ENCODE assay signal across 30 cellular contexts in the genomic region with DNA sequence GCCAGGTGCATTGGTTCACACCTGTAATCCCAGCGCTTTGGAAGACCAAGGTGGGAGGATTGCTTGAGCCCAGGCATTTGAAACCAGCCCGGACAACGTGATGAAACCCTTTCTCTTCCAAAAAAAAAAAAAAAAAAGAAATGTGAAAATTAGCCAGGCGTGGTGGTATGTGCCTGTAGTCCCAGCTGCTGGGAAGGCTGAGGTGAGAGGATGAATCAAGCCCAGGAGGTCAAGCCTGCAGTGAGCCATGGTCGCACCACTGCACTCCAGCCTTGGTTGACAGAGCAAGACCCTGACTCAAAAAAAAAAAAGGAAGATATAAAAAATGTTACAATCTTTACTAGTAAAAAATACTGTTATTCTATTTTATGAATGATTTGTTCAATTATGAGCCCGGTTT. TPM values are rescaled to one million over a fixed set of nuclear protein-coding genes. Genes with fewer than 3 reads are reported as not detected.
DNase-seq lines count a peak whose midpoint lies in the region; ATAC-seq, FAIRE-seq and TF ChIP-seq lines count a peak whose summit lies in the region.
"Had no signal": no experiment of that assay in that cellular context is flagged by ENCODE, and none has a peak within 500 bp of the region (broad histone marks: within the 10 kb centered on the region; RNA-seq: fewer than 3 reads in every experiment).

No MANE protein-coding gene starts in this region.

- BruUV-seq in GM12878 (replicated peaks; lab: Mats Ljungman, UMichigan): no TSS peak

- SMC1A ChIA-PET in GM12878 (lab: Charles Lee; ENCODE audit: uncharacterized antibody, unreplicated experiment): no interaction called here

- peak overlapping the region; percentile 42 for H3K27ac Mint-ChIP-seq in HFFc6
- H3K27ac Mint-ChIP-seq: B cell; CD8-positive, alpha-beta T cell had no signal

- H3K27me3 ChIP-seq in GM12878 (replicated peaks in 1 of 2; ENCODE audit: control insufficient read depth in 2 of 2, insufficient read depth in 2 of 2, low read length in 1 of 2) (no peaks in the 10 kb centered on the region), thyroid gland (no peaks in the 10 kb centered on the region)
- H3K27me3 ChIP-seq: SJCRH30 had no signal

- H3K27me3 Mint-ChIP-seq in HFFc6 (ENCODE audit: insufficient read depth): no peaks in the 10 kb centered on the region
- H3K27me3 Mint-ChIP-seq: B cell, IgD-negative memory B cell had no signal

- FAIRE-seq in GM12878 (lab: Jason Lieb, UNC): no peak
- FAIRE-seq: GM18507 had no signal

- no peak for TF ChIP-seq RAD21 in GM12878 (IDR thresholded peaks at IDR 0.05; ENCODE audit: insufficient read depth, low read depth, low read length)

- no peak for TF ChIP-seq POLR2A in GM12878 (IDR thresholded peaks at IDR 0.05; ENCODE audit: low read depth, low read length)
- no peak for TF ChIP-seq POLR2A in thyroid gland (IDR thresholded peaks at IDR 0.05)

- H3K4me3 ChIP-seq in GM12878 (no peak overlapping the region), thyroid gland (replicated peaks in 1 of 3) (no peak overlapping the region)
- H3K4me3 ChIP-seq: HAP-1, SJCRH30 had no signal

- no peaks in the 10 kb centered on the region for H4K20me1 ChIP-seq in GM12878 (ENCODE audit: control insufficient read depth, insufficient read depth)

- H3K36me3 Mint-ChIP-seq in HFFc6 (ENCODE audit: low read depth): peaks cover 9% of the 10 kb centered on the region
- H3K36me3 Mint-ChIP-seq: IgD-negative memory B cell had no signal

- DNase-seq in HFFc6: no peak
- no peak for DNase-seq in GM12878 (ENCODE audit: low read depth, low spot score)
- DNase-seq in glomerular visceral epithelial cell (ENCODE audit: extremely low spot score): peak; percentile 54
- DNase-seq in thyroid gland: peak; percentile 28 to 30
- DNase-seq in germinal center (ENCODE audit: low spot score): no peak
- no peak for DNase-seq in islet precursor cell
- DNase-seq: Calu3; CD8-positive, alpha-beta T cell; DND-41; GOT3; NCI-H1105; NCI-H1436 treated with DMSO at 0.1 percent for 48 hours; NCI-H1930; NCI-H2107; NCI-H446 treated with DMSO at 0.1 percent for 48 hours; NCI-H526; NCI-H82; NK-92 treated with Interleukin-12 subunit alpha and Interleukin-12 subunit beta, amount 100 ng/mL, for 24 hours; PC-3; SJCRH30 had no signal

- CTCF ChIA-PET in GM12878 (lab: Yijun Ruan, JAX): interaction anchor here (1.5 kb wide), 1 partner anchor 24 kb away, joined by 4 read pairs; no protein-coding TSS in a partner anchor

- TF ChIP-seq EP300 in GM12878 (IDR thresholded peaks at IDR 0.05; ENCODE audit: borderline replicate concordance in 1 of 2, control insufficient read depth in 1 of 2, low read depth in 2 of 2, low read length in 2 of 2): no peak

- H3K36me3 ChIP-seq in GM12878 (ENCODE audit: control insufficient read depth in 2 of 2, insufficient read depth in 2 of 2, low read length in 1 of 2) (no peaks in the 10 kb centered on the region; a peak in 1 of 4 replicates), thyroid gland (no peaks in the 10 kb centered on the region)
- H3K36me3 ChIP-seq: SJCRH30 had no signal

- ATAC-seq in GM12878 (peak; percentile 42), GM18511 (IDR thresholded peaks at IDR 0.05; ENCODE audit: unreplicated experiment) (no peak)
- ATAC-seq: CD8-positive, alpha-beta T cell; PC-3; Right ventricle myocardium inferior; SK-N-SH treated with all-trans-retinoic acid at 6 μM for 48 hours had no signal

- RAD21 ChIA-PET in GM12878 (lab: Charles Lee; ENCODE audit: unreplicated experiment): no interaction called here

- H2AFZ ChIP-seq in GM12878 (ENCODE audit: control insufficient read depth, low read depth, low read length): no peak overlapping the region

- peaks cover 52% of the 10 kb centered on the region for H3K4me1 Mint-ChIP-seq in HFFc6 (ENCODE audit: low read depth)

- no peaks in the 10 kb centered on the region for H3K9me3 Mint-ChIP-seq in HFFc6
- H3K9me3 Mint-ChIP-seq: CD8-positive, alpha-beta T cell; IgD-negative memory B cell had no signal

- WGBS in GM12878 (ENCODE audit: insufficient coverage, insufficient replicate concordance, low lambda C conversion rate, missing lambda C conversion rate): 47% methylated on average over 4 of the region's 6 CpGs
- WGBS in thyroid gland, 2 donors: 53 to 59% methylated on average over 6 of the region's 6 CpGs

- no peak overlapping the region for H3K4me2 ChIP-seq in GM12878 (ENCODE audit: control insufficient read depth, insufficient read depth)

- no peak overlapping the region for H3K9ac ChIP-seq in GM12878 (ENCODE audit: control insufficient read depth, insufficient read depth, low read length)

- H3K27ac ChIP-seq in GM12878 (ENCODE audit: control insufficient read depth, insufficient read depth) (no peak overlapping the region), thyroid gland (no peak overlapping the region)
- H3K27ac ChIP-seq: C4-2B, HL-60, SJCRH30 had no signal

- POLR2A ChIA-PET in GM12878 (lab: Charles Lee): no interaction called here

- in situ Hi-C loops in GM12878 (cut with MboI): no loop called here

- TF ChIP-seq CTCF in HFFc6 (IDR thresholded peaks at IDR 0.05) (no peak), GM12878 (IDR thresholded peaks at IDR 0.05 in 2 of 3, conservative IDR thresholded peaks at IDR 0.05 in 1 of 3; ENCODE audit: control insufficient read depth in 2 of 3, extremely low read depth in 1 of 3, insufficient read depth in 1 of 3, low read depth in 3 of 3, low read length in 3 of 3) (no peak), thyroid gland (IDR thresholded peaks at IDR 0.05) (no peak)

- H3K79me2 ChIP-seq in GM12878 (ENCODE audit: control insufficient read depth, insufficient read depth, low read length): peaks cover 14% of the 10 kb centered on the region

- H3K4me1 ChIP-seq in GM12878 (ENCODE audit: control insufficient read depth, insufficient read depth, low read length) (no peaks in the 10 kb centered on the region), thyroid gland (peaks cover 0 to 4% of the 10 kb centered on the region in 2 donors)
- H3K4me1 ChIP-seq: SJCRH30 had no signal

- intact Hi-C loops in GM12878 (cut with micrococcal nuclease; ENCODE audit: unreplicated experiment) (no loop called here), thyroid gland (cut with DNase I) (no loop called here)

- H3K9me3 ChIP-seq in GM12878 (replicated peaks; ENCODE audit: control insufficient read depth, insufficient read depth, low read length): no peaks in the 10 kb centered on the region
- no peaks in the 10 kb centered on the region for H3K9me3 ChIP-seq in thyroid gland
- H3K9me3 ChIP-seq: HAP-1, SJCRH30 had no signal

- H3K4me3 Mint-ChIP-seq in HFFc6: no peak overlapping the region; the same call in 1 of the 2 replicates
- H3K4me3 Mint-ChIP-seq: B cell; CD8-positive, alpha-beta T cell; IgD-negative memory B cell had no signal

RNA-seq across cellular contexts. Expression of a gene that starts 5.9 kb away (rescaled TPM):
- total RNA-seq in HFFc6 (2021; fragmentation: NEBNext Ultra II Directional; extraction: Animal tissue kit (Norgen Biotek cat#: 25700)): 10 to 100 TPM; 15.4 to 18.4 (median 16.8) TPM
- total RNA-seq in GM12878 (2013; cell fraction: nucleolus; rRNA removed): 30.2 and 30.8 TPM in 2 replicates
- total RNA-seq in GM12878 (2014; rRNA removed) (9.3 and 12.6 TPM in 2 replicates), GM12878 (2014; rRNA removed; fragmentation: Illumina TruSeq; extraction: Trizol) (9.1 and 9.4 TPM in 2 replicates), GM12878 (2021) (9.6 and 9.9 TPM in 2 replicates), thyroid gland (10 to 100 TPM; 36.3 to 51.9 (median 41.9) TPM)
- 2.8 TPM for polyA plus RNA-seq in GM12878 (2011; ENCODE audit: low read depth)
- polyA plus RNA-seq in GM12878 (2011; rRNA removed) (8.9 and 14.8 TPM in 2 replicates), GM12878 (2014; fragmentation: Illumina TruSeq; extraction: Trizol) (8.6 and 10.4 TPM in 2 replicates), GM12878 (2014; fragmentation: Nextera tagmentation; extraction: Ambion mirVana) (1 to 10 TPM; 2.4 to 2.7 TPM), GM12878 (2014; rRNA removed) (5.9 and 7.3 TPM in 2 replicates), GM12878 (2016; fragmentation: Nextera tagmentation; extraction: Ambion mirVana) (10 to 100 TPM in 1 of 2 experiments, 1 to 10 TPM in 1; 9.7 to 10.9 TPM)
- 2.8 and 3.2 TPM in 2 replicates for polyA plus RNA-seq in GM12878 (2011; cell fraction: cytosol; rRNA removed)
- polyA plus RNA-seq in GM12878 (2011; cell fraction: nucleus; rRNA removed): 6.5 and 6.8 TPM in 2 replicates
- 5.6 and 6.2 TPM in 2 replicates for polyA plus RNA-seq in GM12878 (2012)
- 6.3 and 6.6 TPM in 2 replicates for polyA minus RNA-seq in GM12878 (2011; rRNA and poly(A)+ RNA removed)
- polyA minus RNA-seq in GM12878 (2011; cell fraction: cytosol; rRNA and poly(A)+ RNA removed): 3.1 and 4.1 TPM in 2 replicates
- polyA minus RNA-seq in GM12878 (2011; cell fraction: nucleus; rRNA and poly(A)+ RNA removed): 3.9 and 5.0 TPM in 2 replicates

RNA-seq across cellular contexts. Expression of a gene that starts 15.3 kb away (rescaled TPM):
- 1 to 10 TPM; 4.0 to 5.9 (median 4.6) TPM for total RNA-seq in HFFc6 (2021; fragmentation: NEBNext Ultra II Directional; extraction: Animal tissue kit (Norgen Biotek cat#: 25700))
- 21.5 and 32.1 TPM in 2 replicates for total RNA-seq in GM12878 (2013; cell fraction: nucleolus; rRNA removed)
- total RNA-seq in GM12878 (2014; rRNA removed) (7.5 and 8.9 TPM in 2 replicates), GM12878 (2014; rRNA removed; fragmentation: Illumina TruSeq; extraction: Trizol) (6.7 and 7.9 TPM in 2 replicates), GM12878 (2021) (5.5 and 5.6 TPM in 2 replicates), thyroid gland (10 to 100 TPM; 13.3 to 25.7 (median 21.6) TPM)
- polyA plus RNA-seq in GM12878 (2011; ENCODE audit: low read depth): 2.6 TPM
- polyA plus RNA-seq in GM12878 (2011; rRNA removed) (11.4 and 13.9 TPM in 2 replicates), GM12878 (2014; fragmentation: Illumina TruSeq; extraction: Trizol) (9.4 and 10.1 TPM in 2 replicates), GM12878 (2014; fragmentation: Nextera tagmentation; extraction: Ambion mirVana) (1 to 10 TPM; 4.1 to 5.0 TPM), GM12878 (2014; rRNA removed) (8.3 and 10.2 TPM in 2 replicates), GM12878 (2016; fragmentation: Nextera tagmentation; extraction: Ambion mirVana) (1 to 10 TPM; 6.6 to 7.3 TPM)
- 9.5 and 11.6 TPM in 2 replicates for polyA plus RNA-seq in GM12878 (2011; cell fraction: cytosol; rRNA removed)
- 8.4 and 9.7 TPM in 2 replicates for polyA plus RNA-seq in GM12878 (2011; cell fraction: nucleus; rRNA removed)
- 4.2 and 5.5 TPM in 2 replicates for polyA plus RNA-seq in GM12878 (2012)
- 6.6 and 8.4 TPM in 2 replicates for polyA minus RNA-seq in GM12878 (2011; rRNA and poly(A)+ RNA removed)
- 2.7 and 6.0 TPM in 2 replicates for polyA minus RNA-seq in GM12878 (2011; cell fraction: cytosol; rRNA and poly(A)+ RNA removed)
- polyA minus RNA-seq in GM12878 (2011; cell fraction: nucleus; rRNA and poly(A)+ RNA removed): 4.8 and 6.4 TPM in 2 replicates

RNA-seq across cellular contexts. Expression of a gene that starts 59.8 kb away (rescaled TPM):
- 1 to 10 TPM in 1 of 6 experiments, under 1 TPM in 5; 0.09 to 1.5 (median 0.31) TPM for total RNA-seq in HFFc6 (2021; fragmentation: NEBNext Ultra II Directional; extraction: Animal tissue kit (Norgen Biotek cat#: 25700))
- total RNA-seq in GM12878 (2013; cell fraction: nucleolus; rRNA removed): 2.1 and 2.6 TPM in 2 replicates
- total RNA-seq in GM12878 (2014; rRNA removed) (2.0 and 3.5 TPM in 2 replicates), GM12878 (2014; rRNA removed; fragmentation: Illumina TruSeq; extraction: Trizol) (1.7 and 3.8 TPM in 2 replicates), GM12878 (2021) (1.7 and 2.6 TPM in 2 replicates), thyroid gland (under 1 TPM in 2 of 4 donors, not detected in 2; 0.21 to 0.67 TPM)
- 0.63 TPM for polyA plus RNA-seq in GM12878 (2011; ENCODE audit: low read depth)
- polyA plus RNA-seq in GM12878 (2011; rRNA removed) (2.6 and 3.0 TPM in 2 replicates), GM12878 (2014; fragmentation: Illumina TruSeq; extraction: Trizol) (3.0 and 4.2 TPM in 2 replicates), GM12878 (2014; fragmentation: Nextera tagmentation; extraction: Ambion mirVana) (1 to 10 TPM; 1.0 to 1.7 TPM), GM12878 (2014; rRNA removed) (3.1 and 3.6 TPM in 2 replicates), GM12878 (2016; fragmentation: Nextera tagmentation; extraction: Ambion mirVana) (1 to 10 TPM; 2.1 to 2.6 TPM)
- 4.3 and 7.1 TPM in 2 replicates for polyA plus RNA-seq in GM12878 (2011; cell fraction: cytosol; rRNA removed)
- 5.7 and 9.2 TPM in 2 replicates for polyA plus RNA-seq in GM12878 (2011; cell fraction: nucleus; rRNA removed)
- polyA plus RNA-seq in GM12878 (2012): 0.66 and 1.9 TPM in 2 replicates
- 1.3 TPM in 2 replicates for polyA minus RNA-seq in GM12878 (2011; rRNA and poly(A)+ RNA removed)
- not detected in 2 replicates for polyA minus RNA-seq in GM12878 (2011; cell fraction: cytosol; rRNA and poly(A)+ RNA removed)
- 2.1 and 3.5 TPM in 2 replicates for polyA minus RNA-seq in GM12878 (2011; cell fraction: nucleus; rRNA and poly(A)+ RNA removed)
- total RNA-seq: RPMI7951 had no signal

Comparison
In these comparisons a context has a peak if more than half of its experiments do, and no peak if none do; other contexts are left out.
1. DNase-seq: peak in glomerular visceral epithelial cell (single experiment) and thyroid gland (2 of 2); none in HFFc6 (single experiment), GM12878 (single experiment), germinal center (single experiment) and islet precursor cell (single experiment).